ENCODE assay signal across 25 cellular contexts in the genomic region with DNA sequence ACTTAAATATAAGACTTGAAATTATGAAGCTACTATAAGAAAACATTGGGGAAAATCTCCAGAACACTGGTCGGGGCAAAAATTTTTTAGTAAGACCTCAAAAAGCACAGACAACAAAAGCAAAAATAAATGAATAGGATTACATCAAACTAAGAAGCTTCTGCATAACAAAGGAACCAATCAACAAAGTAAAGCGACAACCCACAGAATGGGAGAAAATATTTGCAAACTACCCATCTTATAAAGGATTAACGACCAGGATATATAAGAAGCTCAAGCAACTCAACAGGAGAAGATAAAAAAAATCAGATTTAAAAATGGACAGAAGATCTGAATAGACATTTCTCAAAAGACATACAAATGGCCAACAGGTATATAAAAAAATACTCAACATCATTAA. TPM values are rescaled to one million over a fixed set of nuclear protein-coding genes. Genes with fewer than 3 reads are reported as not detected.
DNase-seq lines count a peak whose midpoint lies in the region; ATAC-seq, FAIRE-seq and TF ChIP-seq lines count a peak whose summit lies in the region.
"Had no signal": no experiment of that assay in that cellular context is flagged by ENCODE, and none has a peak within 500 bp of the region (broad histone marks: within the 10 kb centered on the region; RNA-seq: fewer than 3 reads in every experiment).

No MANE protein-coding gene starts in this region.

- peak overlapping the region; percentile 36 to 37 for H3K27ac Mint-ChIP-seq in natural killer cell
- H3K27ac Mint-ChIP-seq in natural killer cell treated with Interleukin-12 subunit alpha and Interleukin-12 subunit beta and Interleukin-15 and Interleukin-18, amount 100 ng/mL, for 72 hours, result no peak overlapping the region
- peak overlapping the region; percentile 30 for H3K27ac Mint-ChIP-seq in central memory CD8-positive, alpha-beta T cell (ENCODE audit: low read depth)

- H3K27me3 Mint-ChIP-seq in natural killer cell (ENCODE audit: low read depth in 2 of 2), result no peaks in the 10 kb centered on the region
- no peaks in the 10 kb centered on the region for H3K27me3 Mint-ChIP-seq in natural killer cell treated with Interleukin-12 subunit alpha and Interleukin-12 subunit beta and Interleukin-15 and Interleukin-18, amount 100 ng/mL, for 72 hours
- H3K27me3 Mint-ChIP-seq in central memory CD8-positive, alpha-beta T cell, result no peaks in the 10 kb centered on the region
- H3K27me3 Mint-ChIP-seq: CD4-positive, alpha-beta memory T cell had no signal

- no peak overlapping the region for H3K4me3 Mint-ChIP-seq in natural killer cell
- H3K4me3 Mint-ChIP-seq in natural killer cell treated with Interleukin-12 subunit alpha and Interleukin-12 subunit beta and Interleukin-15 and Interleukin-18, amount 100 ng/mL, for 72 hours, result no peak overlapping the region
- no peak overlapping the region for H3K4me3 Mint-ChIP-seq in central memory CD8-positive, alpha-beta T cell
- H3K4me3 Mint-ChIP-seq: CD14-positive monocyte; CD4-positive, alpha-beta memory T cell had no signal

- H3K36me3 Mint-ChIP-seq in natural killer cell, result no peaks in the 10 kb centered on the region
- H3K36me3 Mint-ChIP-seq in natural killer cell treated with Interleukin-12 subunit alpha and Interleukin-12 subunit beta and Interleukin-15 and Interleukin-18, amount 100 ng/mL, for 72 hours, result peaks cover 4% of the 10 kb centered on the region
- peaks cover 7% of the 10 kb centered on the region for H3K36me3 Mint-ChIP-seq in central memory CD8-positive, alpha-beta T cell (ENCODE audit: insufficient read depth)

- intact Hi-C loops in natural killer cell (cut with micrococcal nuclease), result no loop called here

- 92 to 98% (median 97%) methylated on average over 3 of the region's 3 CpGs for WGBS in small intestine, 3 donors

- no peaks in the 10 kb centered on the region for H3K27me3 ChIP-seq in small intestine (ENCODE audit: control insufficient read depth in 2 of 2, insufficient read depth in 2 of 2, low read length in 2 of 2)
- H3K27me3 ChIP-seq: BE2C; BLaER1 treated with 17β-estradiol and CSF1 and Interleukin-3, amounts not matched to agents 10 nM and 100 nM had no signal

- no peaks in the 10 kb centered on the region for H3K9me3 Mint-ChIP-seq in natural killer cell
- H3K9me3 Mint-ChIP-seq in natural killer cell treated with Interleukin-12 subunit alpha and Interleukin-12 subunit beta and Interleukin-15 and Interleukin-18, amount 100 ng/mL, for 72 hours, result no peaks in the 10 kb centered on the region
- no peaks in the 10 kb centered on the region for H3K9me3 Mint-ChIP-seq in central memory CD8-positive, alpha-beta T cell

- ATAC-seq in natural killer cell (no peak), GM19397 (IDR thresholded peaks at IDR 0.05; ENCODE audit: unreplicated experiment) (no peak), GM19467 (IDR thresholded peaks at IDR 0.05; ENCODE audit: unreplicated experiment) (no peak)
- no peak for ATAC-seq in natural killer cell treated with Interleukin-12 subunit alpha and Interleukin-12 subunit beta and Interleukin-15 and Interleukin-18, amount 100 ng/mL, for 72 hours
- no peak for ATAC-seq in central memory CD8-positive, alpha-beta T cell (replicated peaks; ENCODE audit: extremely low read depth, poor library complexity, severe bottlenecking)
- ATAC-seq: A549 had no signal

- H3K4me3 ChIP-seq in small intestine (ENCODE audit: low read depth in 1 of 2, low read length in 2 of 2), result no peak overlapping the region
- H3K4me3 ChIP-seq: A549; BLaER1 treated with 17β-estradiol and CSF1 and Interleukin-3, amounts not matched to agents 10 nM and 100 nM had no signal

- DNase-seq in natural killer cell (no peak), small intestine (no peak), kidney tubule cell (ENCODE audit: low spot score) (no peak)
- no peak for DNase-seq in natural killer cell treated with Interleukin-12 subunit alpha and Interleukin-12 subunit beta and Interleukin-15 and Interleukin-18, amount 100 ng/mL, for 72 hours (ENCODE audit: low spot score)
- DNase-seq in central memory CD8-positive, alpha-beta T cell (ENCODE audit: low spot score in 2 of 2), result no peak
- DNase-seq: 8988T; ACHN; AML-193; BE2C; Calu3; CD4-positive, alpha-beta memory T cell; COR-L47; DMS53; DMS79 treated with DMSO at 0.1 percent for 48 hours; GF-D8; H7; HCEC 1CT had no signal

- no peaks in the 10 kb centered on the region for H3K9me3 ChIP-seq in small intestine (ENCODE audit: control insufficient read depth, low read depth)
- H3K9me3 ChIP-seq: A549, BE2C had no signal

- H3K4me1 Mint-ChIP-seq in natural killer cell, result peaks cover 53% of the 10 kb centered on the region in 2 donors
- peaks cover 28 to 31% of the 10 kb centered on the region in 2 donors for H3K4me1 Mint-ChIP-seq in natural killer cell treated with Interleukin-12 subunit alpha and Interleukin-12 subunit beta and Interleukin-15 and Interleukin-18, amount 100 ng/mL, for 72 hours (ENCODE audit: low read depth in 2 of 2)
- H3K4me1 Mint-ChIP-seq in central memory CD8-positive, alpha-beta T cell, result peaks cover 40% of the 10 kb centered on the region
- H3K4me1 Mint-ChIP-seq: CD14-positive monocyte had no signal

- H3K27ac ChIP-seq in small intestine (ENCODE audit: low read depth in 1 of 2, low read length in 1 of 2), result no peak overlapping the region
- H3K27ac ChIP-seq: A549; BLaER1 treated with 17β-estradiol and CSF1 and Interleukin-3, amounts not matched to agents 10 nM and 100 nM had no signal

- TF ChIP-seq CTCF in natural killer cell (IDR thresholded peaks at IDR 0.05), result no peak

- H3K36me3 ChIP-seq in small intestine (ENCODE audit: control insufficient read depth in 2 of 2, insufficient read depth in 2 of 2, low read length in 2 of 2), result no peaks in the 10 kb centered on the region

- FAIRE-seq in small intestine (lab: Jason Lieb, UNC), result peak; percentile 41
- FAIRE-seq: A549, GM12892, GM19239, H1 had no signal

- H3K4me1 ChIP-seq in small intestine (ENCODE audit: control insufficient read depth in 2 of 2, insufficient read depth in 1 of 2, low read depth in 1 of 2, low read length in 1 of 2), result no peaks in the 10 kb centered on the region
- H3K4me1 ChIP-seq: BE2C; BLaER1 treated with 17β-estradiol and CSF1 and Interleukin-3, amounts not matched to agents 10 nM and 100 nM had no signal

RNA-seq across cellular contexts. Expression of gene UCHL5, which starts 19.1 kb away (rescaled TPM):
- total RNA-seq in natural killer cell, result 10 to 100 TPM; 44.3 to 53.9 (median 51.9) TPM
- total RNA-seq in natural killer cell treated with Interleukin-12 subunit alpha and Interleukin-12 subunit beta and Interleukin-15 and Interleukin-18, amount 100 ng/mL, for 72 hours, result 10 to 100 TPM; 67.9 to 76.8 TPM
- 10 to 100 TPM; 22.6 to 24.3 (median 24.2) TPM for polyA plus RNA-seq in small intestine

RNA-seq across cellular contexts. Expression of gene RO60, which starts 19.4 kb away (rescaled TPM):
- 10 to 100 TPM; 74.3 to 95.5 (median 78.9) TPM for total RNA-seq in natural killer cell
- total RNA-seq in natural killer cell treated with Interleukin-12 subunit alpha and Interleukin-12 subunit beta and Interleukin-15 and Interleukin-18, amount 100 ng/mL, for 72 hours, result 10 to 100 TPM; 60.6 to 74.0 TPM
- 1 to 10 TPM; 4.0 to 7.3 (median 7.2) TPM for polyA plus RNA-seq in small intestine

Comparison
In these comparisons a context has a peak if more than half of its experiments do, and no peak if none do; other contexts are left out.
1. H3K27ac Mint-ChIP-seq: peak in natural killer cell (2 of 2) and central memory CD8-positive, alpha-beta T cell (single experiment); none in natural killer cell treated with Interleukin-12 subunit alpha and Interleukin-12 subunit beta and Interleukin-15 and Interleukin-18, amount 100 ng/mL, for 72 hours (0 of 2).